Comparison of ENCODE assay signal across 15 cellular contexts in genomic region chr6:24925661-24926060, GRCh38. TPM values are rescaled to one million over a fixed set of nuclear protein-coding genes. Genes with fewer than 3 reads are reported as not detected.
A peak's percentile ranks its signal among the peaks of the same experiment; 100 is the strongest.
DNase-seq lines count a peak whose midpoint lies in the region; ATAC-seq and TF ChIP-seq lines count a peak whose summit lies in the region.
"Had no signal": no experiment of that assay in that cellular context is flagged by ENCODE, and none has a peak within 500 bp of the region (broad histone marks: within the 10 kb centered on the region; RNA-seq: fewer than 3 reads in every experiment).

No MANE protein-coding gene starts in this region.

- H3K4me2 ChIP-seq in smooth muscle cell: no peak overlapping the region

- H3K4me3 ChIP-seq in neutrophil (ENCODE audit: low read depth in 1 of 2, low read length in 1 of 2) (peak overlapping the region; percentile 43 to 55), smooth muscle cell (no peak overlapping the region)
- H3K4me3 ChIP-seq: psoas muscle had no signal

- H3K27me3 ChIP-seq in neutrophil (no peaks in the 10 kb centered on the region), smooth muscle cell (ENCODE audit: low read depth) (no peaks in the 10 kb centered on the region)

- peaks cover 18% of the 10 kb centered on the region for H3K36me3 Mint-ChIP-seq in activated T-cell treated with anti-CD3 and anti-CD28 coated beads, Interleukin-2, amount 50 U/mL, for 4 hours (ENCODE audit: insufficient read depth)
- peaks cover 21% of the 10 kb centered on the region for H3K36me3 Mint-ChIP-seq in activated T-helper 1 cell treated with anti-CD3 and anti-CD28 coated beads, Interleukin-12 subunit alpha, Interleukin-12 subunit beta, Interleukin-2, Interleukin-4 antibody, amounts not matched to agents 30 ng/mL and 10 ng/mL and 1 ng/mL, durations not matched to agents 14 hours and 24 hours and 36 hours (ENCODE audit: low read depth)

- H3F3A ChIP-seq in smooth muscle cell (ENCODE audit: low read depth): peaks cover 7% of the 10 kb centered on the region

- H3K9me3 Mint-ChIP-seq in activated T-cell treated with anti-CD3 and anti-CD28 coated beads, Interleukin-2, amount 50 U/mL, for 4 hours: peaks cover 12% of the 10 kb centered on the region
- peaks cover 11% of the 10 kb centered on the region for H3K9me3 Mint-ChIP-seq in activated T-helper 1 cell treated with anti-CD3 and anti-CD28 coated beads, Interleukin-12 subunit alpha, Interleukin-12 subunit beta, Interleukin-2, Interleukin-4 antibody, amounts not matched to agents 30 ng/mL and 10 ng/mL and 1 ng/mL, durations not matched to agents 14 hours and 24 hours and 36 hours

- H4K20me1 ChIP-seq in smooth muscle cell (ENCODE audit: low read depth): no peaks in the 10 kb centered on the region

- peaks cover 87% of the 10 kb centered on the region for H3K4me1 Mint-ChIP-seq in activated T-cell treated with anti-CD3 and anti-CD28 coated beads, Interleukin-2, amount 50 U/mL, for 4 hours (ENCODE audit: low read depth)
- peaks cover 85% of the 10 kb centered on the region for H3K4me1 Mint-ChIP-seq in activated T-helper 1 cell treated with anti-CD3 and anti-CD28 coated beads, Interleukin-12 subunit alpha, Interleukin-12 subunit beta, Interleukin-2, Interleukin-4 antibody, amounts not matched to agents 30 ng/mL and 10 ng/mL and 1 ng/mL, durations not matched to agents 14 hours and 24 hours and 36 hours (ENCODE audit: low read depth)

- H3K36me3 ChIP-seq in KOPT-K1 (ENCODE audit: insufficient read depth, low read length) (no peaks in the 10 kb centered on the region), neutrophil (peaks cover 85% of the 10 kb centered on the region), smooth muscle cell (ENCODE audit: low read depth) (no peaks in the 10 kb centered on the region)

- intact Hi-C loops in activated T-helper 1 cell treated with anti-CD3 and anti-CD28 coated beads, Interleukin-12 subunit alpha, Interleukin-12 subunit beta, Interleukin-2, Interleukin-4 antibody, amounts not matched to agents 30 ng/mL and 10 ng/mL and 1 ng/mL, durations not matched to agents 14 hours and 24 hours and 36 hours (cut with micrococcal nuclease): loop anchor here (2.0 to 10.0 kb wide), 2 partner anchors 81 to 1099 kb away; a partner anchor contains a TSS

- H3K4me3 Mint-ChIP-seq in activated T-cell treated with anti-CD3 and anti-CD28 coated beads, Interleukin-2, amount 50 U/mL, for 4 hours: peak overlapping the region; percentile 58
- H3K4me3 Mint-ChIP-seq in activated T-helper 1 cell treated with anti-CD3 and anti-CD28 coated beads, Interleukin-12 subunit alpha, Interleukin-12 subunit beta, Interleukin-2, Interleukin-4 antibody, amounts not matched to agents 30 ng/mL and 10 ng/mL and 1 ng/mL, durations not matched to agents 14 hours and 24 hours and 36 hours: peak overlapping the region; percentile 25

- H3K27ac ChIP-seq in KOPT-K1 (ENCODE audit: low read depth, low read length, poor library complexity, severe bottlenecking): peak overlapping the region; percentile 89
- peak overlapping the region; percentile 86 for H3K27ac ChIP-seq in neutrophil
- H3K27ac ChIP-seq in smooth muscle cell (ENCODE audit: low read depth): no peak overlapping the region
- H3K27ac ChIP-seq: psoas muscle had no signal

- H2AFZ ChIP-seq in smooth muscle cell (ENCODE audit: low read depth): no peak overlapping the region

- H3K9ac ChIP-seq in smooth muscle cell (ENCODE audit: low read depth): no peak overlapping the region

- H3K4me1 ChIP-seq in neutrophil (ENCODE audit: control insufficient read depth in 1 of 2, insufficient read depth in 1 of 2, low read depth in 1 of 2, low read length in 1 of 2) (peaks cover 97 to 98% of the 10 kb centered on the region in 2 experiments), smooth muscle cell (ENCODE audit: low read depth) (peaks cover 25% of the 10 kb centered on the region)

- peak overlapping the region; percentile 72 for H3K27ac Mint-ChIP-seq in activated T-helper 1 cell treated with anti-CD3 and anti-CD28 coated beads, Interleukin-12 subunit alpha, Interleukin-12 subunit beta, Interleukin-2, Interleukin-4 antibody, amounts not matched to agents 30 ng/mL and 10 ng/mL and 1 ng/mL, durations not matched to agents 14 hours and 24 hours and 36 hours

- H3K27me3 Mint-ChIP-seq in activated T-cell treated with anti-CD3 and anti-CD28 coated beads, Interleukin-2, amount 50 U/mL, for 4 hours (ENCODE audit: low read depth): no peaks in the 10 kb centered on the region
- H3K27me3 Mint-ChIP-seq in activated T-helper 1 cell treated with anti-CD3 and anti-CD28 coated beads, Interleukin-12 subunit alpha, Interleukin-12 subunit beta, Interleukin-2, Interleukin-4 antibody, amounts not matched to agents 30 ng/mL and 10 ng/mL and 1 ng/mL, durations not matched to agents 14 hours and 24 hours and 36 hours (ENCODE audit: insufficient read depth): no peaks in the 10 kb centered on the region

- no peak for ATAC-seq in activated T-cell treated with anti-CD3 and anti-CD28 coated beads, Interleukin-2, amount 50 U/mL, for 4 hours
- ATAC-seq in GM18861 (IDR thresholded peaks at IDR 0.05; ENCODE audit: unreplicated experiment): no peak
- ATAC-seq: left ventricle myocardium superior, psoas muscle had no signal

- H3K9me3 ChIP-seq in KOPT-K1 (ENCODE audit: insufficient read depth, low read length, poor library complexity, severe bottlenecking): no peaks in the 10 kb centered on the region
- H3K9me3 ChIP-seq in neutrophil: no peaks in the 10 kb centered on the region
- no peaks in the 10 kb centered on the region for H3K9me3 ChIP-seq in smooth muscle cell (replicated peaks; ENCODE audit: low read depth)
- H3K9me3 ChIP-seq: psoas muscle had no signal

- DNase-seq in activated T-cell treated with anti-CD3 and anti-CD28 coated beads, Interleukin-2, amount 50 U/mL, for 4 hours: no peak
- DNase-seq in activated T-cell treated with anti-CD3 and anti-CD28 coated beads for 4 hours (no peak), cerebellar cortex (ENCODE audit: low spot score) (no peak), smooth muscle cell (lab: John Stamatoyannopoulos, UW; ENCODE audit: unreplicated experiment) (no peak)
- no peak for DNase-seq in activated T-helper 1 cell treated with anti-CD3 and anti-CD28 coated beads, Interleukin-12 subunit alpha, Interleukin-12 subunit beta, Interleukin-2, Interleukin-4 antibody, amounts not matched to agents 30 ng/mL and 10 ng/mL and 1 ng/mL, durations not matched to agents 14 hours and 24 hours and 36 hours (ENCODE audit: low spot score)
- DNase-seq: AML-193, foreskin melanocyte, left ventricle myocardium superior, NCI-H1694, NCI-H446, psoas muscle, SIG-M5 had no signal

- TF ChIP-seq CTCF in neutrophil (IDR thresholded peaks at IDR 0.05): no peak
- TF ChIP-seq CTCF in smooth muscle cell (IDR thresholded peaks at IDR 0.05; ENCODE audit: borderline replicate concordance, insufficient read depth, poor library complexity, severe bottlenecking): no peak

- no peaks in the 10 kb centered on the region for H3K79me2 ChIP-seq in smooth muscle cell (ENCODE audit: low read depth)

RNA-seq across cellular contexts. Expression of gene RIPOR2, which starts 10.1 kb away (rescaled TPM):
- 10 to 100 TPM; 14.7 to 17.4 (median 16.8) TPM for total RNA-seq in activated T-cell treated with anti-CD3 and anti-CD28 coated beads, Interleukin-2, amount 50 U/mL, for 4 hours
- 30.8 and 31.1 TPM in 2 replicates for total RNA-seq in activated T-helper 1 cell treated with anti-CD3 and anti-CD28 coated beads, Interleukin-12 subunit alpha, Interleukin-12 subunit beta, Interleukin-2, Interleukin-4 antibody, amounts not matched to agents 30 ng/mL and 10 ng/mL and 1 ng/mL, durations not matched to agents 14 hours and 24 hours and 36 hours
- total RNA-seq in smooth muscle cell: 5.6 and 6.6 TPM in 2 replicates
- polyA plus RNA-seq in smooth muscle cell: 2.3 and 7.6 TPM in 2 replicates
